20 cellular contexts compared by ENCODE assay signal in the genomic region with DNA sequence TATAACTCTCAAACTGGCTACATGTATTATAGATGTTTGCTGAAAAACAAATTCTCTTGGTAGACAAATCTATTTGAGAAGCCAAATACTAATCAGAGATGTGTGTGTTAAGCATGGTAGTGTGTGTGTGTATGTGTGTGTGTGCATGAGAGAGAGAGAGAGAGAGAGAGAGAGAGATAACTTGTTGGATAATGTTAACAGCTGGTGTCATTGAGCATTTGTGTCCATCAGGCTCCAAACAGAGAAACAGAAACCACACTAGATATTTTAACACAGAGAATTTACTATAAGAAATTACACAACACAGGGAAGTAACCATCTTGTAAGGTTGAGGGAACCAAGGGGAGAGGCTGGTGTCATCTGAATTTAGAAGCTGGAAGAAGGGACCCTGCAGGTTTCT.
"Had no signal": no experiment of that assay in that cellular context is flagged by ENCODE, and none has a peak within 500 bp of the region (broad histone marks: within the 10 kb centered on the region; RNA-seq: fewer than 3 reads in every experiment).

No MANE protein-coding gene starts in this region.

- DNase-seq: activated CD4-positive, alpha-beta T cell treated with anti-CD3 and anti-CD28 coated beads for 48 hours; activated CD4-positive, CD25-positive, alpha-beta regulatory T cell; activated CD8-positive, alpha-beta T cell treated with anti-CD3 and anti-CD28 coated beads for 36 hours; activated naive CD4-positive, alpha-beta T cell treated with Interleukin-2 at 50 U/mL for 16 hours; activated naive CD8-positive, alpha-beta T cell treated with anti-CD3 and anti-CD28 coated beads, Interleukin-2, amount 10 ng/mL, durations not matched to agents 7 days and 5 days; activated T-cell treated with anti-CD3 and anti-CD28 coated beads, Interleukin-2, amount 50 U/mL, for 1 hour; amygdala; gastrocnemius medialis; heart left ventricle; kidney glomerular epithelial cell; left ventricle myocardium inferior; naive B cell; stimulated activated naive CD8-positive, alpha-beta T cell treated with anti-CD3 and anti-CD28 coated beads, Interleukin-15, Interleukin-2, amounts not matched to agents 100 U/mL and 50 U/mL, for 24 hours; substantia nigra; T-helper 9 cell; tibial artery had no signal

- H3K9ac ChIP-seq: neural progenitor cell had no signal

- ATAC-seq: activated CD8-positive, alpha-beta T cell treated with anti-CD3 and anti-CD28 coated beads for 36 hours; esophagus mucosa; gastrocnemius medialis; heart left ventricle; stimulated activated naive CD8-positive, alpha-beta T cell treated with anti-CD3 and anti-CD28 coated beads, Interleukin-15, Interleukin-2, amounts not matched to agents 100 U/mL and 50 U/mL, for 24 hours had no signal

- H3K4me1 ChIP-seq: neural progenitor cell, prostate gland had no signal

- H3K27ac ChIP-seq: gastrocnemius medialis, left ventricle myocardium inferior, neural progenitor cell, prostate gland, right atrium auricular region, tibial artery had no signal

- H3K4me3 ChIP-seq: gastrocnemius medialis, heart left ventricle, left ventricle myocardium inferior, neural progenitor cell, prostate gland, right atrium auricular region, tibial artery had no signal

- H3K27me3 ChIP-seq: gastrocnemius medialis, heart left ventricle, neural progenitor cell, right atrium auricular region, tibial artery had no signal

- H3K4me2 ChIP-seq: neural progenitor cell had no signal

- H2AFZ ChIP-seq: neural progenitor cell had no signal

- H3K36me3 ChIP-seq: gastrocnemius medialis, neural progenitor cell, prostate gland, right atrium auricular region had no signal

- H3K9me3 ChIP-seq: gastrocnemius medialis, heart left ventricle, left ventricle myocardium inferior, prostate gland, right atrium auricular region, tibial artery had no signal
